8 cellular contexts compared by ENCODE assay signal in genomic region chr11:22193348-22194051, GRCh38. TPM values are rescaled to one million over a fixed set of nuclear protein-coding genes. Genes with fewer than 3 reads are reported as not detected.
A peak's percentile ranks its signal among the peaks of the same experiment; 100 is the strongest.
DNase-seq lines count a peak whose midpoint lies in the region; ATAC-seq lines count a peak whose summit lies in the region.

No MANE protein-coding gene starts in this region.

- peaks cover 11% of the 10 kb centered on the region for H3K4me1 ChIP-seq in adipocyte (ENCODE audit: control insufficient read depth, insufficient read depth, low read length)
- peaks cover 6% of the 10 kb centered on the region for H3K4me1 ChIP-seq in iPS-15b (ENCODE audit: control insufficient read depth, insufficient read depth, low read length)

- H3K4me3 ChIP-seq in adipocyte (ENCODE audit: low read length) (peak overlapping the region; percentile 75), iPS-15b (ENCODE audit: low read depth, low read length) (peak overlapping the region; percentile 91)

- ATAC-seq in GM18907 (IDR thresholded peaks at IDR 0.05; ENCODE audit: unreplicated experiment) (peak; percentile 36), HG03354 (IDR thresholded peaks at IDR 0.05; ENCODE audit: poor library complexity, severe bottlenecking, unreplicated experiment) (peak; percentile 35)

- DNase-seq in Ammon's horn (ENCODE audit: low spot score), result peak; percentile 33
- peak; percentile 3 for DNase-seq in adipocyte (ENCODE audit: low read depth)
- peak; percentile 8 for DNase-seq in renal cortical epithelial cell (ENCODE audit: low read depth)
- no peak for DNase-seq in NCI-H226
- DNase-seq in HPDE6-E6E7 (ENCODE audit: extremely low spot score), result no peak

- H3K9ac ChIP-seq in adipocyte (ENCODE audit: low read length) (no peak overlapping the region), iPS-15b (ENCODE audit: low read depth, low read length) (peak overlapping the region; percentile 32)

- no peaks in the 10 kb centered on the region for H3K9me3 ChIP-seq in adipocyte (ENCODE audit: control insufficient read depth, low read length)
- H3K9me3 ChIP-seq in iPS-15b (ENCODE audit: control insufficient read depth, insufficient read depth, low read length), result no peaks in the 10 kb centered on the region

- peaks cover 43% of the 10 kb centered on the region for H3K27me3 ChIP-seq in adipocyte (replicated peaks; ENCODE audit: control insufficient read depth, insufficient read depth, low read length)
- H3K27me3 ChIP-seq in iPS-15b (ENCODE audit: control insufficient read depth, insufficient read depth, low read length), result no peaks in the 10 kb centered on the region

- H3K36me3 ChIP-seq in adipocyte (ENCODE audit: control insufficient read depth, insufficient read depth, low read length, severe bottlenecking) (no peaks in the 10 kb centered on the region), iPS-15b (ENCODE audit: control insufficient read depth, insufficient read depth, low read length) (no peaks in the 10 kb centered on the region)

RNA-seq across cellular contexts. Expression of gene ANO5, which starts 0.6 kb away (rescaled TPM):
- 5.8 and 9.0 TPM in 2 replicates for total RNA-seq in renal cortical epithelial cell

Comparison
In these comparisons a context has a peak if more than half of its experiments do, and no peak if none do; other contexts are left out.
1. DNase-seq: peak in Ammon's horn (single experiment), adipocyte (single experiment) and renal cortical epithelial cell (single experiment); none in NCI-H226 (single experiment) and HPDE6-E6E7 (single experiment).